In the genomic region with DNA sequence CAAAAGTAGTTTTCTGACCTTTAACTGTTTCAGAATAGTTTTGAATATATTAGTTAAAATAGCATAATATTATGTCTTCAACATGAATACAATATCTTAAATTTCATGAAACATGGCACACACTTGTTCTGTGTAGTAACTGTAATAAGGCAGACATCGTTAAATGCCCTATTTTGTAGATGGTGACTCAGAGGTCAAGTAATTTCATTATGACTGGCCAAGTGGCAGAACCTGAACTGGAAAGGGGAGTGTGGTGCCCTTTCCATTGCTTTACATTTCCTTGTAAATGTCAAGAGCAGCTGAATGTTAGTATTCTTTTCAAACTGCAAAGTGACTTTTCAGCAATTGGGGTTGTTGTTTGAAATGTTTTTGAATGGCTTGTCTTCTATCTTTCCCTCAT, we compare ENCODE assay signal across 16 cellular contexts.
DNase-seq lines count a peak whose midpoint lies in the region; ATAC-seq and TF ChIP-seq lines count a peak whose summit lies in the region.
"Had no signal": no experiment of that assay in that cellular context is flagged by ENCODE, and none has a peak within 500 bp of the region (broad histone marks: within the 10 kb centered on the region; RNA-seq: fewer than 3 reads in every experiment).

No MANE protein-coding gene starts in this region.

- ATAC-seq in activated naive CD8-positive, alpha-beta T cell treated with anti-CD3 and anti-CD28 coated beads, Interleukin-2, amount 50 U/mL, for 24 hours = peak; percentile 75
- peak; percentile 81 for ATAC-seq in left lung
- ATAC-seq in HG02798 (IDR thresholded peaks at IDR 0.05; ENCODE audit: poor library complexity, unreplicated experiment) = no peak

- peaks cover 51% of the 10 kb centered on the region for H3K4me1 Mint-ChIP-seq in activated naive CD8-positive, alpha-beta T cell treated with anti-CD3 and anti-CD28 coated beads, Interleukin-2, amount 50 U/mL, for 24 hours

- no peak overlapping the region for H3K4me3 ChIP-seq in left lung
- H3K4me3 ChIP-seq: skin epidermis, tibial nerve had no signal

- no peaks in the 10 kb centered on the region for H3K9me3 ChIP-seq in left lung
- H3K9me3 ChIP-seq: tibial nerve had no signal

- no peaks in the 10 kb centered on the region for H3K36me3 Mint-ChIP-seq in activated naive CD8-positive, alpha-beta T cell treated with anti-CD3 and anti-CD28 coated beads, Interleukin-2, amount 50 U/mL, for 24 hours (ENCODE audit: low read depth)
- H3K36me3 Mint-ChIP-seq: memory B cell had no signal

- H3K4me3 Mint-ChIP-seq in activated naive CD8-positive, alpha-beta T cell treated with anti-CD3 and anti-CD28 coated beads, Interleukin-2, amount 50 U/mL, for 24 hours = peak overlapping the region; percentile 25
- H3K4me3 Mint-ChIP-seq: memory B cell had no signal

- in situ Hi-C loops in ACHN (cut with HindIII; ENCODE audit: low pct_ligation_motif_present, low pct_unique_long_range_greater_than_20kb, low sequenced_read_pairs) = no loop called here

- H3K36me3 ChIP-seq in left lung = no peaks in the 10 kb centered on the region
- H3K36me3 ChIP-seq: tibial nerve had no signal

- DNase-seq in DMS53 treated with DMSO at 0.1 percent for 48 hours (lab: John Stamatoyannopoulos, UW; ENCODE audit: unreplicated experiment) (peak; percentile 32), HPDE6-E6E7 (ENCODE audit: extremely low spot score) (peak; percentile 42), left lung (no peak), NCI-H748 treated with DMSO at 0.1 percent for 48 hours (lab: John Stamatoyannopoulos, UW) (no peak), ACHN (no peak), kidney glomerular epithelial cell (lab: John Stamatoyannopoulos, UW) (no peak)
- peak; percentile 19 for DNase-seq in activated naive CD8-positive, alpha-beta T cell treated with anti-CD3 and anti-CD28 coated beads, Interleukin-2, amount 50 U/mL, for 24 hours
- DNase-seq: activated CD4-positive, alpha-beta T cell treated with anti-CD3 and anti-CD28 coated beads, Interleukin-2, amount 50 U/mL, for 4 hours; activated gamma-delta T cell; caudate nucleus; NCI-H2029 treated with DMSO at 0.1 percent for 48 hours had no signal

- intact Hi-C loops in left lung (cut with DNase I) = no loop called here

- no peaks in the 10 kb centered on the region for H3K27me3 Mint-ChIP-seq in activated naive CD8-positive, alpha-beta T cell treated with anti-CD3 and anti-CD28 coated beads, Interleukin-2, amount 50 U/mL, for 24 hours
- H3K27me3 Mint-ChIP-seq: memory B cell had no signal

- H3K4me1 ChIP-seq in left lung = peaks cover 9 to 20% of the 10 kb centered on the region in 2 donors

- H3K27ac Mint-ChIP-seq in activated naive CD8-positive, alpha-beta T cell treated with anti-CD3 and anti-CD28 coated beads, Interleukin-2, amount 50 U/mL, for 24 hours = peak overlapping the region; percentile 67
- H3K27ac Mint-ChIP-seq: memory B cell had no signal

- H3K9me3 Mint-ChIP-seq in activated naive CD8-positive, alpha-beta T cell treated with anti-CD3 and anti-CD28 coated beads, Interleukin-2, amount 50 U/mL, for 24 hours = peaks cover 4% of the 10 kb centered on the region
- H3K9me3 Mint-ChIP-seq: memory B cell had no signal

- no peak overlapping the region for H3K27ac ChIP-seq in left lung
- H3K27ac ChIP-seq: KMS-11 had no signal

- H3K27me3 ChIP-seq in left lung = no peaks in the 10 kb centered on the region
- H3K27me3 ChIP-seq: tibial nerve had no signal

- TF ChIP-seq CTCF in left lung (IDR thresholded peaks at IDR 0.05) = no peak

Comparison
In these comparisons a context has a peak if more than half of its experiments do, and no peak if none do; other contexts are left out.
1. DNase-seq: peak in DMS53 treated with DMSO at 0.1 percent for 48 hours (single experiment), HPDE6-E6E7 (single experiment) and activated naive CD8-positive, alpha-beta T cell treated with anti-CD3 and anti-CD28 coated beads, Interleukin-2, amount 50 U/mL, for 24 hours (single experiment); none in left lung (0 of 2), NCI-H748 treated with DMSO at 0.1 percent for 48 hours (single experiment), ACHN (single experiment) and kidney glomerular epithelial cell (single experiment).